Comparison of ENCODE assay signal across 1 cellular context in the genomic region with DNA sequence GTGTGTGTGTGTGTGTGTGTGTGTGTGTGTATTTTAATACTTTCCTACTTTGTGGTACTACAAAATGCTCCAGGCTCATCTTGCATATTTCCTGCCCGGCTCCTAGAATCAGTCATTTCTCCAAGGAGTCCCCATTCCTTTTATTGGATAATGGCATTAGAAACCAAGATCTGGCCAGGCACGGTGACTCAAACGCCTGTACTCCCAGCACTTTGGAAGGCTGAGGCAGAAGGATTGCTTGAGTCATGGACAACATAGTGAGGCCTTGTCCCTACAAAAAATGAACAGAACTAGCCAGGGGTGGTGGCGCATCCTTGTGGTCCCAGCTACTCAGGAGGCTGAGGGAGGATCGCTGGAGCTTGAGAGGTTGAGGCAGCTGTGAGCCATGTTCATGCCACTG.
TF ChIP-seq lines count a peak whose summit lies in the region.

No MANE protein-coding gene starts in this region.

TF ChIP-seq in IMR-90, 13 proteins besides CTCF, POLR2A, EP300 and RAD21:
- TF ChIP-seq MAZ (IDR thresholded peaks at IDR 0.05; ENCODE audit: borderline replicate concordance, low read depth, low read length) (no peak), MAFK (IDR thresholded peaks at IDR 0.05; ENCODE audit: low read depth, low read length) (no peak), RCOR1 (IDR thresholded peaks at IDR 0.05; ENCODE audit: insufficient replicate concordance, low read length) (no peak), CHD1 (IDR thresholded peaks at IDR 0.05; ENCODE audit: low read depth, low read length) (no peak), RFX5 (IDR thresholded peaks at IDR 0.05; ENCODE audit: low read depth, low read length) (no peak), NFE2L2 (IDR thresholded peaks at IDR 0.05; ENCODE audit: low read depth, low read length) (no peak), BHLHE40 (IDR thresholded peaks at IDR 0.05; ENCODE audit: low read depth, low read length) (no peak), MXI1 (IDR thresholded peaks at IDR 0.05; ENCODE audit: borderline replicate concordance, low read depth, low read length) (no peak), CEBPB (IDR thresholded peaks at IDR 0.05; ENCODE audit: low read depth, low read length) (no peak), SMC3 (IDR thresholded peaks at IDR 0.05; ENCODE audit: low read depth, low read length) (no peak), FOS (IDR thresholded peaks at IDR 0.05; ENCODE audit: low read depth, low read length) (no peak)
- TF ChIP-seq, protein P1, sequence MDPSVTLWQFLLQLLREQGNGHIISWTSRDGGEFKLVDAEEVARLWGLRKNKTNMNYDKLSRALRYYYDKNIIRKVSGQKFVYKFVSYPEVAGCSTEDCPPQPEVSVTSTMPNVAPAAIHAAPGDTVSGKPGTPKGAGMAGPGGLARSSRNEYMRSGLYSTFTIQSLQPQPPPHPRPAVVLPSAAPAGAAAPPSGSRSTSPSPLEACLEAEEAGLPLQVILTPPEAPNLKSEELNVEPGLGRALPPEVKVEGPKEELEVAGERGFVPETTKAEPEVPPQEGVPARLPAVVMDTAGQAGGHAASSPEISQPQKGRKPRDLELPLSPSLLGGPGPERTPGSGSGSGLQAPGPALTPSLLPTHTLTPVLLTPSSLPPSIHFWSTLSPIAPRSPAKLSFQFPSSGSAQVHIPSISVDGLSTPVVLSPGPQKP (IDR thresholded peaks at IDR 0.05; ENCODE audit: borderline replicate concordance, low read depth, low read length) = no peak
- TF ChIP-seq, protein P2, sequence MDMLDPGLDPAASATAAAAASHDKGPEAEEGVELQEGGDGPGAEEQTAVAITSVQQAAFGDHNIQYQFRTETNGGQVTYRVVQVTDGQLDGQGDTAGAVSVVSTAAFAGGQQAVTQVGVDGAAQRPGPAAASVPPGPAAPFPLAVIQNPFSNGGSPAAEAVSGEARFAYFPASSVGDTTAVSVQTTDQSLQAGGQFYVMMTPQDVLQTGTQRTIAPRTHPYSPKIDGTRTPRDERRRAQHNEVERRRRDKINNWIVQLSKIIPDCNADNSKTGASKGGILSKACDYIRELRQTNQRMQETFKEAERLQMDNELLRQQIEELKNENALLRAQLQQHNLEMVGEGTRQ (IDR thresholded peaks at IDR 0.05; ENCODE audit: low read depth, low read length) = no peak
